In the genomic region with DNA sequence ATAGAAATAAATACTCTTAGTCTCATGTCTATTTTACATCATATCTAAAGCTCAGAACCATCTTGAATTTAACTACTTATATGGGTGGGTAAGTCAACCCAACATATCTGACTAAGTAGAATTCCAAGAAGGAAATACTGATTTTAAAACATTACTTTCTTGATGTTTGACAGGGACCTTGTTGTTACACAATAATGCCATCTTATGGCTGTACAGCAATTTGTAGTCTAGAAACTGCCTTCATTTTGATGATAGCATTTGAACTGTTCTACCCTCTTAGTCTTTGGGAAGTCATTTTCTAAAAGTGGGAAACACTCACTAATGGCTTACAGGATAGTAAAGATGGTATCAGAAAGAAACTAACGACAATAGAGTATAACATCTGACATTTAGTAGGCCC, we compare ENCODE assay signal across 28 cellular contexts.
"Had no signal": no experiment of that assay in that cellular context is flagged by ENCODE, and none has a peak within 500 bp of the region (broad histone marks: within the 10 kb centered on the region; RNA-seq: fewer than 3 reads in every experiment).

No MANE protein-coding gene starts in this region.

- H3K36me3 Mint-ChIP-seq: activated CD4-positive, alpha-beta memory T cell treated with anti-CD3 and anti-CD28 coated beads for 36 hours; activated naive CD4-positive, alpha-beta T cell treated with anti-CD3 and anti-CD28 coated beads, Interleukin-2, amount 10 ng/mL, durations not matched to agents 7 days and 5 days; activated naive CD8-positive, alpha-beta T cell treated with anti-CD3 and anti-CD28 coated beads for 36 hours; IgD-negative memory B cell had no signal

- H3K4me3 ChIP-seq: cardiac muscle cell, PC-9, SK-N-MC had no signal

- H3K36me3 ChIP-seq: brain microvascular endothelial cell, cardiac muscle cell had no signal

- H3K27me3 Mint-ChIP-seq: activated B cell treated with CpG ODN at 0.5 μM for 24 hours; activated CD4-positive, alpha-beta memory T cell treated with anti-CD3 and anti-CD28 coated beads for 36 hours; activated CD4-positive, alpha-beta T cell treated with anti-CD3 and anti-CD28 coated beads, Interleukin-2, amount 10 ng/mL, durations not matched to agents 24 days and 14 days; activated naive CD4-positive, alpha-beta T cell treated with anti-CD3 and anti-CD28 coated beads, Interleukin-2, amount 10 ng/mL, durations not matched to agents 7 days and 5 days; activated naive CD8-positive, alpha-beta T cell treated with anti-CD3 and anti-CD28 coated beads for 36 hours; activated T-helper 17 cell treated with anti-CD3 and anti-CD28 coated beads, Interleukin-2, amount 50 U/mL, for 72 hours had no signal

- H3K9me3 Mint-ChIP-seq: activated B cell treated with CpG ODN at 0.5 μM for 24 hours; activated CD4-positive, alpha-beta T cell treated with anti-CD3 and anti-CD28 coated beads, Interleukin-2, amount 10 ng/mL, durations not matched to agents 24 days and 14 days; T-helper 1 cell treated with Interleukin-12 subunit alpha and Interleukin-12 subunit beta and Interleukin-4 antibody, amounts not matched to agents 30 μg/mL and 1 μg/mL, for 36 hours had no signal

- H3K4me1 Mint-ChIP-seq: activated B cell treated with CpG ODN at 0.5 μM for 24 hours; activated CD4-positive, alpha-beta T cell treated with anti-CD3 and anti-CD28 coated beads, Interleukin-2, amount 10 ng/mL, durations not matched to agents 24 days and 14 days; activated naive CD4-positive, alpha-beta T cell treated with anti-CD3 and anti-CD28 coated beads, Interleukin-2, amount 10 ng/mL, durations not matched to agents 7 days and 5 days; activated naive CD8-positive, alpha-beta T cell treated with anti-CD3 and anti-CD28 coated beads for 36 hours; activated T-helper 17 cell treated with anti-CD3 and anti-CD28 coated beads, Interleukin-2, amount 50 U/mL, for 72 hours had no signal

- H3K27me3 ChIP-seq: brain microvascular endothelial cell, cardiac muscle cell had no signal

- H3K27ac Mint-ChIP-seq: activated B cell treated with CpG ODN at 0.5 μM for 24 hours; activated CD4-positive, alpha-beta memory T cell treated with anti-CD3 and anti-CD28 coated beads for 36 hours; activated CD4-positive, alpha-beta T cell treated with anti-CD3 and anti-CD28 coated beads, Interleukin-2, amount 10 ng/mL, durations not matched to agents 24 days and 14 days; activated naive CD4-positive, alpha-beta T cell treated with anti-CD3 and anti-CD28 coated beads, Interleukin-2, amount 10 ng/mL, durations not matched to agents 7 days and 5 days; activated naive CD8-positive, alpha-beta T cell treated with anti-CD3 and anti-CD28 coated beads for 36 hours; activated T-helper 17 cell treated with anti-CD3 and anti-CD28 coated beads, Interleukin-2, amount 50 U/mL, for 72 hours; IgD-negative memory B cell; T-helper 1 cell treated with Interleukin-12 subunit alpha and Interleukin-12 subunit beta and Interleukin-4 antibody, amounts not matched to agents 30 μg/mL and 1 μg/mL, for 36 hours had no signal

- DNase-seq: activated B cell treated with CpG ODN at 0.5 μM for 24 hours; activated CD4-positive, alpha-beta memory T cell treated with anti-CD3 and anti-CD28 coated beads for 36 hours; activated CD4-positive, alpha-beta T cell treated with anti-CD3 and anti-CD28 coated beads for 1 hour; activated CD4-positive, alpha-beta T cell treated with anti-CD3 and anti-CD28 coated beads, Interleukin-2, amount 10 ng/mL, durations not matched to agents 24 days and 14 days; activated CD8-positive, alpha-beta memory T cell treated with anti-CD3 and anti-CD28 coated beads for 24 hours; activated gamma-delta T cell treated with Interleukin-2 at 50 U/mL for 16 hours; activated naive CD4-positive, alpha-beta T cell treated with anti-CD3 and anti-CD28 coated beads, Interleukin-2, amount 10 ng/mL, durations not matched to agents 7 days and 5 days; activated naive CD8-positive, alpha-beta T cell treated with anti-CD3 and anti-CD28 coated beads for 36 hours; activated T-cell treated with anti-CD3 and anti-CD28 coated beads for 4 hours; activated T-cell treated with anti-CD3 and anti-CD28 coated beads, Interleukin-2, amount 50 U/mL, for 48 hours; brain microvascular endothelial cell; cerebellar nuclear complex; KG1; NCI-H1092; NCI-H1417; NCI-H1930; NCI-H345; NCI-H510A; NCI-H526 treated with DMSO at 0.1 percent for 48 hours; NCI-H82; PC-9; SIG-M5; SW 1271 had no signal

- H3K27ac ChIP-seq: brain microvascular endothelial cell, cardiac muscle cell, PC-9, SK-N-MC had no signal

- ATAC-seq: activated T-helper 17 cell treated with anti-CD3 and anti-CD28 coated beads, Interleukin-2, amount 50 U/mL, for 72 hours had no signal

- H3K4me3 Mint-ChIP-seq: activated B cell treated with CpG ODN at 0.5 μM for 24 hours; activated CD4-positive, alpha-beta memory T cell treated with anti-CD3 and anti-CD28 coated beads for 36 hours; activated CD4-positive, alpha-beta T cell treated with anti-CD3 and anti-CD28 coated beads, Interleukin-2, amount 10 ng/mL, durations not matched to agents 24 days and 14 days; activated naive CD4-positive, alpha-beta T cell treated with anti-CD3 and anti-CD28 coated beads, Interleukin-2, amount 10 ng/mL, durations not matched to agents 7 days and 5 days; activated naive CD8-positive, alpha-beta T cell treated with anti-CD3 and anti-CD28 coated beads for 36 hours; activated T-helper 17 cell treated with anti-CD3 and anti-CD28 coated beads, Interleukin-2, amount 50 U/mL, for 72 hours; IgD-negative memory B cell; T-helper 1 cell treated with Interleukin-12 subunit alpha and Interleukin-12 subunit beta and Interleukin-4 antibody, amounts not matched to agents 30 μg/mL and 1 μg/mL, for 36 hours had no signal
